ENCODE assay signal across 1 cellular context in genomic region chrX:18389968-18390367, GRCh38.
TF ChIP-seq lines count a peak whose summit lies in the region.

No MANE protein-coding gene starts in this region.

TF ChIP-seq in HepG2, 621 proteins besides CTCF, POLR2A, EP300 and RAD21:
- TF ChIP-seq ZNF598 (CRISPR knock-in tag; IDR thresholded peaks at IDR 0.05; ENCODE audit: borderline replicate concordance) = no peak
- no peak for TF ChIP-seq ZNF572 (CRISPR knock-in tag; IDR thresholded peaks at IDR 0.05)
- TF ChIP-seq ZSCAN5A (CRISPR knock-in tag; IDR thresholded peaks at IDR 0.05; ENCODE audit: borderline replicate concordance) = no peak
- no peak for TF ChIP-seq ZKSCAN1 (IDR thresholded peaks at IDR 0.05; ENCODE audit: low read length)
- TF ChIP-seq, protein P1, sequence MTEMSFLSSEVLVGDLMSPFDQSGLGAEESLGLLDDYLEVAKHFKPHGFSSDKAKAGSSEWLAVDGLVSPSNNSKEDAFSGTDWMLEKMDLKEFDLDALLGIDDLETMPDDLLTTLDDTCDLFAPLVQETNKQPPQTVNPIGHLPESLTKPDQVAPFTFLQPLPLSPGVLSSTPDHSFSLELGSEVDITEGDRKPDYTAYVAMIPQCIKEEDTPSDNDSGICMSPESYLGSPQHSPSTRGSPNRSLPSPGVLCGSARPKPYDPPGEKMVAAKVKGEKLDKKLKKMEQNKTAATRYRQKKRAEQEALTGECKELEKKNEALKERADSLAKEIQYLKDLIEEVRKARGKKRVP (CRISPR knock-in tag; IDR thresholded peaks at IDR 0.05) = no peak
- no peak for TF ChIP-seq HOXA7 (CRISPR knock-in tag; IDR thresholded peaks at IDR 0.05)
- no peak for TF ChIP-seq ZNF460 (CRISPR knock-in tag; IDR thresholded peaks at IDR 0.05; ENCODE audit: borderline replicate concordance)
- TF ChIP-seq U2AF1 (optimal IDR thresholded peaks at IDR 0.05; ENCODE audit: low read depth, low read length) = no peak
- TF ChIP-seq MYPOP (CRISPR knock-in tag; IDR thresholded peaks at IDR 0.05) = no peak
- TF ChIP-seq HOXA9 (CRISPR knock-in tag; IDR thresholded peaks at IDR 0.05; ENCODE audit: borderline replicate concordance) = no peak
- TF ChIP-seq NR2C2 (CRISPR knock-in tag; IDR thresholded peaks at IDR 0.05; ENCODE audit: borderline replicate concordance) = no peak
- TF ChIP-seq GATAD1 (CRISPR knock-in tag; IDR thresholded peaks at IDR 0.05) = no peak
